ENCODE assay signal across 8 cellular contexts in the genomic region with DNA sequence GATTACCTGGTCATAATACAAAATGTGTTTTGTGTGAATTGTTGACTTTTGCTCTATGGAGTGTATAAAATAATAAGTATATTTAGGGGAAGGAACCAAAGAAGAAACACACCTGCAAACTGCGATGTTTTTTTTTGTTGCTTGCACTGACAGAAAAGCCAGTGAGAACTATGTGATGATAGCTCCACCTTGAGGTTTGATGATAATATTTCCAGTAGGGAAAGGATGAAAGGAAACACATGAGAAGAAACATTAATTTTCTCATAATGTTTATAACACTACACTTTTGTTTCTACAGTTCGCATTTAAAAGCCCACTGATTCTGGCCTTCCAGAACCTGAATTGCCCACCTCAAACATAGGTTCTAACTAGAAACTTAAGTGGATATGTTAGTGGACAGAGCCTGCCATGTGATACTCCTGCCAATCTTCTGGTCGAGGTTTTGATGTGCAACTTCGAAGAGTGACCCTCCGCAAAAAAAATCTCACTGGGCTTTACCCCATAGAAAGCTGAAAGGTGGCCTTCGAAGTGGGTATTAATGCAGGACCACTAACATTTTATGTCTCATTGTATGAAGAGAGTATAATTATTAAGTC.
DNase-seq lines count a peak whose midpoint lies in the region; ATAC-seq, FAIRE-seq and TF ChIP-seq lines count a peak whose summit lies in the region.

No MANE protein-coding gene starts in this region.

- no peak overlapping the region for H3K14ac ChIP-seq in H1 (ENCODE audit: insufficient read length)

- H2BK120ac ChIP-seq in H1 (replicated peaks; ENCODE audit: low read depth, low read length) = no peak overlapping the region

- intact Hi-C loops in ovary (cut with DNase I) = loop anchor here in 1 of 4 donors (10.0 kb wide), 1 partner anchor 763 kb away; no protein-coding TSS in a partner anchor

- H3K36me3 ChIP-seq in H1 (ENCODE audit: control insufficient read depth in 2 of 4, insufficient read depth in 4 of 4, low read length in 3 of 4) = no peaks in the 10 kb centered on the region
- H3K36me3 ChIP-seq in ovary = no peaks in the 10 kb centered on the region

- H2BK12ac ChIP-seq in H1 (ENCODE audit: low read depth, low read length) = no peak overlapping the region

- H2AK5ac ChIP-seq in H1 (ENCODE audit: low read depth, low read length) = no peak overlapping the region

- H3K9me3 ChIP-seq in H1 (ENCODE audit: insufficient read depth in 2 of 2, low read depth in 1 of 2, low read length in 1 of 2) (no peaks in the 10 kb centered on the region), ovary (no peaks in the 10 kb centered on the region)

- no peak overlapping the region for H2AFZ ChIP-seq in H1 (ENCODE audit: low read length)

- no peak overlapping the region for H4K8ac ChIP-seq in H1 (ENCODE audit: extremely low read depth, insufficient read depth, low read length)

- H3K4me1 ChIP-seq in H1 (replicated peaks in 1 of 4; ENCODE audit: control insufficient read depth in 3 of 4, insufficient read depth in 4 of 4, low read length in 3 of 4) (no peaks in the 10 kb centered on the region), ovary (ENCODE audit: insufficient read depth) (peaks cover 2% of the 10 kb centered on the region)

- FAIRE-seq in H1 (lab: Jason Lieb, UNC) = peak; percentile 48

- H3K56ac ChIP-seq in H1 (replicated peaks; ENCODE audit: insufficient read length, low read depth, low read length) = no peak overlapping the region

- TF ChIP-seq CTCF in H1 (IDR thresholded peaks at IDR 0.05; ENCODE audit: control extremely low read depth in 1 of 3, insufficient read depth in 1 of 3, low read depth in 1 of 3, low read length in 3 of 3) (peak in 2 of 3 experiments; percentile 48 to 52; a peak in 2 of 4 replicates), ovary (IDR thresholded peaks at IDR 0.05) (peak; percentile 28 to 36 (median 33))

- no peak overlapping the region for H2BK20ac ChIP-seq in H1 (ENCODE audit: low read length)

- TF ChIP-seq EP300 in H1 (IDR thresholded peaks at IDR 0.05; ENCODE audit: borderline replicate concordance in 1 of 2, low read depth in 2 of 2, low read length in 2 of 2) (no peak), ovary (IDR thresholded peaks at IDR 0.05) (no peak)

- H2BK5ac ChIP-seq in H1 (ENCODE audit: low read depth, low read length) = no peak overlapping the region

- H3K4ac ChIP-seq in H1 (replicated peaks; ENCODE audit: insufficient read length, low read depth, low read length) = no peak overlapping the region

- H3K9ac ChIP-seq in H1 (replicated peaks in 1 of 4; ENCODE audit: extremely low read depth in 1 of 4, low read depth in 3 of 4, low read length in 3 of 4) = no peak overlapping the region

- H3K27ac ChIP-seq in H1 (ENCODE audit: low read depth, low read length) (no peak overlapping the region), ovary (no peak overlapping the region)

- no peak overlapping the region for H3K4me2 ChIP-seq in H1 (ENCODE audit: insufficient read depth in 1 of 2, low read depth in 2 of 2, low read length in 2 of 2)

- no peaks in the 10 kb centered on the region for H3K79me2 ChIP-seq in H1 (ENCODE audit: control insufficient read depth in 1 of 2, insufficient read depth in 2 of 2, low read length in 2 of 2)

- no peak overlapping the region for H4K91ac ChIP-seq in H1 (replicated peaks; ENCODE audit: insufficient read length, low read length)

- TF ChIP-seq POLR2A in H1 (IDR thresholded peaks at IDR 0.05; ENCODE audit: control extremely low read depth in 1 of 2, low read depth in 2 of 2, low read length in 2 of 2) (no peak), ovary (IDR thresholded peaks at IDR 0.05) (no peak)

- H4K20me1 ChIP-seq in H1 (replicated peaks in 1 of 2; ENCODE audit: control insufficient read depth in 1 of 2, insufficient read depth in 2 of 2, low read length in 2 of 2) = no peaks in the 10 kb centered on the region

- ATAC-seq in GM21786 (IDR thresholded peaks at IDR 0.05; ENCODE audit: unreplicated experiment) (peak; percentile 62), GM21619 (IDR thresholded peaks at IDR 0.05; ENCODE audit: unreplicated experiment) (no peak), HG03442 (IDR thresholded peaks at IDR 0.05; ENCODE audit: unreplicated experiment) (no peak)

- no peak overlapping the region for H3K23ac ChIP-seq in H1 (ENCODE audit: insufficient read length)

- H3K18ac ChIP-seq in H1 (ENCODE audit: extremely low read depth, low read length) = no peak overlapping the region

- DNase-seq in AG08395 (ENCODE audit: low spot score) = peak; percentile 59
- peak; percentile 47 for DNase-seq in NCI-H748 (lab: John Stamatoyannopoulos, UW; ENCODE audit: unreplicated experiment)
- no peak for DNase-seq in H1 (ENCODE audit: low read depth in 1 of 2, low spot score in 2 of 2)
- no peak for DNase-seq in ovary
- DNase-seq in stimulated activated CD4-positive, alpha-beta T cell treated with anti-CD3 and anti-CD28 coated beads, Interleukin-4, amount 100 ng/mL, for 1 hour = no peak

- 62% methylated on average over 6 of the region's 6 CpGs; no CpG with 5 or more reads in 1 of the 2 experiments for WGBS in H1 (ENCODE audit: extremely low coverage in 1 of 2, insufficient coverage in 1 of 2, insufficient read length in 1 of 2, insufficient replicate concordance in 2 of 2, low coverage in 1 of 2, low lambda C conversion rate in 2 of 2, missing lambda C conversion rate in 1 of 2), 2 experiments
- WGBS in ovary, 3 donors = 46 to 54% (median 52%) methylated on average over 6 of the region's 6 CpGs

- peak; percentile 86 to 89 for TF ChIP-seq RAD21 in H1 (IDR thresholded peaks at IDR 0.05 in 1 of 2, conservative IDR thresholded peaks at IDR 0.05 in 1 of 2; ENCODE audit: low read depth in 2 of 2, low read length in 2 of 2)

- no peaks in the 10 kb centered on the region; the same call in 1 of the 2 replicates for H3K23me2 ChIP-seq in H1 (ENCODE audit: low read depth, low read length)

- H3K79me1 ChIP-seq in H1 (ENCODE audit: low read depth, low read length) = no peaks in the 10 kb centered on the region

- no peak overlapping the region for H2BK15ac ChIP-seq in H1 (ENCODE audit: low read length)

- no peak overlapping the region for H3K4me3 ChIP-seq in H1 (ENCODE audit: extremely low read depth in 1 of 4, insufficient read depth in 2 of 4, low read depth in 3 of 4, low read length in 4 of 4)
- no peak overlapping the region for H3K4me3 ChIP-seq in ovary

- CTCF ChIA-PET in H1 (lab: Charles Lee; ENCODE audit: partially characterized antibody) = interaction anchor here (0.8 to 3.1 kb wide), 12 partner anchors 9 to 768 kb away, joined by 3 to 17 read pairs (median 4); no protein-coding TSS in a partner anchor

- POLR2A ChIA-PET in H1 (lab: Charles Lee; ENCODE audit: partially characterized antibody) = no interaction called here

- H3K27me3 ChIP-seq in H1 (replicated peaks in 1 of 4; ENCODE audit: control insufficient read depth in 3 of 4, extremely low read depth in 1 of 4, insufficient read depth in 3 of 4, low read length in 3 of 4) (no peaks in the 10 kb centered on the region), ovary (no peaks in the 10 kb centered on the region)

- no peak overlapping the region for H4K5ac ChIP-seq in H1 (ENCODE audit: insufficient read length, low read depth, low read length)

TF ChIP-seq in H1, 55 proteins besides CTCF, POLR2A, EP300 and RAD21:
- TF ChIP-seq SP1 (IDR thresholded peaks at IDR 0.05; ENCODE audit: low read depth, low read length) (no peak), CHD2 (IDR thresholded peaks at IDR 0.05; ENCODE audit: low read length) (no peak), SAP30 (IDR thresholded peaks at IDR 0.05; ENCODE audit: insufficient read depth, insufficient replicate concordance, low read length) (no peak), RNF2 (IDR thresholded peaks at IDR 0.05; ENCODE audit: borderline replicate concordance, low read depth, low read length, missing control alignments, poor library complexity, severe bottlenecking) (no peak), MAFK (IDR thresholded peaks at IDR 0.05; ENCODE audit: low read depth, low read length) (no peak), PHF8 (conservative IDR thresholded peaks at IDR 0.05; ENCODE audit: low read depth, low read length) (no peak), CBX8 (IDR thresholded peaks at IDR 0.05; ENCODE audit: borderline replicate concordance, low read depth, low read length) (no peak)
- TF ChIP-seq, protein P1, sequence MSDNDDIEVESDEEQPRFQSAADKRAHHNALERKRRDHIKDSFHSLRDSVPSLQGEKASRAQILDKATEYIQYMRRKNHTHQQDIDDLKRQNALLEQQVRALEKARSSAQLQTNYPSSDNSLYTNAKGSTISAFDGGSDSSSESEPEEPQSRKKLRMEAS (IDR thresholded peaks at IDR 0.05) = no peak
- TF ChIP-seq, protein P2, sequence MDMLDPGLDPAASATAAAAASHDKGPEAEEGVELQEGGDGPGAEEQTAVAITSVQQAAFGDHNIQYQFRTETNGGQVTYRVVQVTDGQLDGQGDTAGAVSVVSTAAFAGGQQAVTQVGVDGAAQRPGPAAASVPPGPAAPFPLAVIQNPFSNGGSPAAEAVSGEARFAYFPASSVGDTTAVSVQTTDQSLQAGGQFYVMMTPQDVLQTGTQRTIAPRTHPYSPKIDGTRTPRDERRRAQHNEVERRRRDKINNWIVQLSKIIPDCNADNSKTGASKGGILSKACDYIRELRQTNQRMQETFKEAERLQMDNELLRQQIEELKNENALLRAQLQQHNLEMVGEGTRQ (IDR thresholded peaks at IDR 0.05; ENCODE audit: low read length) = no peak

Comparison
In these comparisons a context has a peak if more than half of its experiments do, and no peak if none do; other contexts are left out.
1. DNase-seq: peak in AG08395 (single experiment) and NCI-H748 (single experiment); none in H1 (0 of 2), ovary (0 of 5) and stimulated activated CD4-positive, alpha-beta T cell treated with anti-CD3 and anti-CD28 coated beads, Interleukin-4, amount 100 ng/mL, for 1 hour (single experiment).